Comparison of ENCODE assay signal across 11 cellular contexts in genomic region chr15:62848631-62849050, GRCh38.
A peak's percentile ranks its signal among the peaks of the same experiment; 100 is the strongest.
DNase-seq lines count a peak whose midpoint lies in the region; ATAC-seq, FAIRE-seq and TF ChIP-seq lines count a peak whose summit lies in the region.
"Had no signal": no experiment of that assay in that cellular context is flagged by ENCODE, and none has a peak within 500 bp of the region (broad histone marks: within the 10 kb centered on the region; RNA-seq: fewer than 3 reads in every experiment).

No MANE protein-coding gene starts in this region.

- in situ Hi-C loops in SK-MEL-5 (cut with HindIII; ENCODE audit: low pct_unique_long_range_greater_than_20kb, low sequenced_read_pairs), result no loop called here

- no peak overlapping the region for H3K9ac ChIP-seq in kidney (ENCODE audit: low read length in 2 of 2)

- H3K4me1 ChIP-seq in kidney (ENCODE audit: control insufficient read depth in 1 of 2, insufficient read depth in 1 of 2, low read depth in 1 of 2, low read length in 2 of 2), result no peaks in the 10 kb centered on the region

- TF ChIP-seq CTCF in kidney (IDR thresholded peaks at IDR 0.05; ENCODE audit: borderline replicate concordance, extremely low read depth, insufficient read depth), result no peak

- DNase-seq in ELF-1 (ENCODE audit: low read depth, low spot score), result peak; percentile 37
- peak; percentile 11 for DNase-seq in SK-MEL-5 (ENCODE audit: low read depth, low spot score)
- DNase-seq in glomerular visceral epithelial cell (ENCODE audit: extremely low spot score), result peak; percentile 40
- peak; percentile 74 for DNase-seq in renal cortical epithelial cell (ENCODE audit: low read depth)
- no peak for DNase-seq in kidney
- DNase-seq in GF-D8 (lab: John Stamatoyannopoulos, UW), result no peak
- no peak for DNase-seq in NCI-H2171 treated with DMSO at 0.1 percent for 48 hours (lab: John Stamatoyannopoulos, UW)

- H3K27ac ChIP-seq in kidney (ENCODE audit: low read depth in 2 of 2, low read length in 2 of 2), result no peak overlapping the region
- H3K27ac ChIP-seq: psoas muscle, SK-N-MC had no signal

- H3K4me3 ChIP-seq in kidney (ENCODE audit: low read length in 2 of 2), result no peak overlapping the region
- H3K4me3 ChIP-seq: psoas muscle, SK-N-MC had no signal

- H3K36me3 ChIP-seq in kidney (ENCODE audit: control insufficient read depth in 1 of 2, insufficient read depth in 2 of 2, low read length in 2 of 2), result peaks cover 0 to under 1% of the 10 kb centered on the region in 2 donors

- intact Hi-C loops in kidney (cut with DNase I), result no loop called here

- ATAC-seq in HG03045 (IDR thresholded peaks at IDR 0.05; ENCODE audit: unreplicated experiment), result no peak

- H3K9me3 ChIP-seq in kidney (ENCODE audit: control insufficient read depth in 1 of 2, low read length in 2 of 2), result peaks cover 0 to 6% of the 10 kb centered on the region in 2 donors
- H3K9me3 ChIP-seq: psoas muscle had no signal

- no peak for FAIRE-seq in kidney (lab: Jason Lieb, UNC)
- FAIRE-seq: islet of Langerhans had no signal

Comparison
In these comparisons a context has a peak if more than half of its experiments do, and no peak if none do; other contexts are left out.
1. DNase-seq: peak in ELF-1 (single experiment), SK-MEL-5 (single experiment), glomerular visceral epithelial cell (single experiment) and renal cortical epithelial cell (single experiment); none in kidney (single experiment), GF-D8 (single experiment) and NCI-H2171 treated with DMSO at 0.1 percent for 48 hours (single experiment).